21 cellular contexts compared by ENCODE assay signal in the genomic region with DNA sequence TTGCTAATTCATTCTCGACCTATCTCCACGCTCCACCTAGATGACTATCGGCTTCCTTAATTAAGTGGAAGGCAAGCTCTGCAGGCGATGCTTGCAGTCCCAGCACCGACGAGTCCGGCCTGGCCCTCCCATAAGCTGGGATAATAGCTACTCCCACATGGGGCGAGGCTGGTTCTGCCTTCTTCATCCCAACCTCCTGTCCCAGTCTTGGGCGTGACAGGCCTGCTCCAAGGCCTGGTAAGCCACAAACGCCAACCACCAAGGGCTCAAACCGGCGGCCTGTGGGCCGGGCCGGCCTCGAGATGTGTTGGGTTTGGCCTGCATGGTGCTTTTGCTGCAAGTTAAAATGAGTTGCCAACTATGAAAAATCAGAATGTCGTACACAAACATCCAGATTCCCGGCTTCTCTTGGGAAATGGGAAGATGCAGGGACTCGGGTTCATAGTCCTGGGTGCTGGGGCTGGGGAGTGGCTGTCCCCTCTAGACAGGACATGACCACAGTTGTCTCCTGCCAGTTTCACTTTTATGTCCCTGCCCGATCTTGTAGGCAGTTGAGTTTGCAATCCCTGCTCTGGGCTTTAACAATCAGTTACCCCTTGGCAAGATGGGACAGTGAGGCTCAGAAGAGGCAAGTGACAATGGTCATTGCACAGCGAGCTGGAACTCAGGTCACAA. TPM values are rescaled to one million over a fixed set of nuclear protein-coding genes. Genes with fewer than 3 reads are reported as not detected.
DNase-seq lines count a peak whose midpoint lies in the region; ATAC-seq and TF ChIP-seq lines count a peak whose summit lies in the region.
"Had no signal": no experiment of that assay in that cellular context is flagged by ENCODE, and none has a peak within 500 bp of the region (broad histone marks: within the 10 kb centered on the region; RNA-seq: fewer than 3 reads in every experiment).

No MANE protein-coding gene starts in this region.

- H4K20me1 ChIP-seq in mammary epithelial cell (ENCODE audit: insufficient read depth, low read length) (no peaks in the 10 kb centered on the region), OCI-LY7 (ENCODE audit: insufficient read depth, low read length) (no peaks in the 10 kb centered on the region)
- H4K20me1 ChIP-seq: BLaER1 treated with 17β-estradiol and CSF1 and Interleukin-3, amounts not matched to agents 10 nM and 100 nM had no signal

- H3K27me3 ChIP-seq in breast epithelium (no peaks in the 10 kb centered on the region), mammary epithelial cell (ENCODE audit: insufficient read depth, low read length) (no peaks in the 10 kb centered on the region), left lung (no peaks in the 10 kb centered on the region), Caco-2 (replicated peaks; ENCODE audit: control insufficient read depth, insufficient read depth, low read length) (no peaks in the 10 kb centered on the region)
- H3K27me3 ChIP-seq: BLaER1 treated with 17β-estradiol and CSF1 and Interleukin-3, amounts not matched to agents 10 nM and 100 nM; body of pancreas; hepatocyte; pancreas had no signal

- H3K4me3 ChIP-seq in breast epithelium (no peak overlapping the region), mammary epithelial cell (replicated peaks in 1 of 3; ENCODE audit: insufficient read depth in 1 of 3, low read depth in 2 of 3, low read length in 3 of 3) (no peak overlapping the region), left lung (no peak overlapping the region), skin epidermis (no peak overlapping the region), Caco-2 (ENCODE audit: low read depth, low read length) (no peak overlapping the region), OCI-LY7 (ENCODE audit: low read depth, low read length, poor library complexity, severe bottlenecking) (no peak overlapping the region)
- H3K4me3 ChIP-seq: BLaER1 treated with 17β-estradiol and CSF1 and Interleukin-3, amounts not matched to agents 10 nM and 100 nM; body of pancreas; hepatocyte; pancreas; SK-N-MC had no signal

- TF ChIP-seq CTCF in breast epithelium (IDR thresholded peaks at IDR 0.05) (no peak), mammary epithelial cell (conservative IDR thresholded peaks at IDR 0.05 in 1 of 2, IDR thresholded peaks at IDR 0.05 in 1 of 2; ENCODE audit: extremely low read depth in 1 of 2, insufficient read depth in 1 of 2, low read depth in 1 of 2, low read length in 2 of 2) (no peak), left lung (IDR thresholded peaks at IDR 0.05) (no peak), Caco-2 (IDR thresholded peaks at IDR 0.05; ENCODE audit: insufficient read depth in 1 of 2, low read depth in 1 of 2, low read length in 1 of 2, severe bottlenecking in 1 of 2, unreplicated experiment in 1 of 2) (no peak), OCI-LY7 (conservative IDR thresholded peaks at IDR 0.05; ENCODE audit: low read length) (no peak)

- peaks cover 28% of the 10 kb centered on the region for H3K4me1 Mint-ChIP-seq in Caco-2 (ENCODE audit: low read depth, unreplicated experiment)

- DNase-seq in breast epithelium (ENCODE audit: low spot score in 2 of 2) (no peak), mammary epithelial cell (no peak), left lung (no peak), NCI-H526 treated with DMSO at 0.1 percent for 48 hours (lab: John Stamatoyannopoulos, UW) (no peak), Caco-2 (no peak), OCI-LY7 (ENCODE audit: low spot score) (no peak)
- DNase-seq in stimulated activated CD4-positive, alpha-beta T cell treated with anti-CD3 and anti-CD28 coated beads, Interleukin-15, amount 100 ng/mL, for 24 hours: no peak
- DNase-seq: activated CD8-positive, alpha-beta memory T cell treated with anti-CD3 and anti-CD28 coated beads, Interleukin-2, amount 50 U/mL, for 48 hours; activated naive CD4-positive, alpha-beta T cell treated with Interleukin-2 at 50 U/mL for 16 hours; body of pancreas; dermis blood vessel endothelial cell; DND-41; NCI-H2081 treated with DMSO at 0.1 percent for 48 hours; NCI-H524 had no signal

- no peak overlapping the region for H3K9ac ChIP-seq in mammary epithelial cell (ENCODE audit: insufficient read depth, low read length)

- no peak for TF ChIP-seq POLR2A in breast epithelium (IDR thresholded peaks at IDR 0.05)

- dilution Hi-C loops in mammary epithelial cell (cut with HindIII; ENCODE audit: low sequenced_read_pairs): loop anchor here (5.0 kb wide), 1 partner anchor 239 kb away; no protein-coding TSS in a partner anchor

- H2AFZ ChIP-seq in mammary epithelial cell (ENCODE audit: low read depth, low read length) (no peak overlapping the region), OCI-LY7 (ENCODE audit: low read length) (no peak overlapping the region)
- H2AFZ ChIP-seq: hepatocyte had no signal

- in situ Hi-C loops in mammary epithelial cell (cut with MboI; ENCODE audit: low sequenced_read_pairs in 2 of 2): no loop called here

- no peaks in the 10 kb centered on the region for H3K9me2 ChIP-seq in OCI-LY7 (ENCODE audit: insufficient read depth, low read length)

- no peaks in the 10 kb centered on the region for H3K9me3 ChIP-seq in breast epithelium
- H3K9me3 ChIP-seq in mammary epithelial cell (replicated peaks; ENCODE audit: insufficient read depth, low read length): no peaks in the 10 kb centered on the region
- peaks cover 0 to 3% of the 10 kb centered on the region in 2 donors for H3K9me3 ChIP-seq in left lung
- no peaks in the 10 kb centered on the region for H3K9me3 ChIP-seq in Caco-2
- H3K9me3 ChIP-seq in OCI-LY7 (ENCODE audit: low read length): no peaks in the 10 kb centered on the region
- H3K9me3 ChIP-seq: body of pancreas, pancreas had no signal

- BruUV-seq in mammary epithelial cell (replicated peaks; lab: Mats Ljungman, UMichigan) (no TSS peak), Caco-2 (replicated peaks; lab: Mats Ljungman, UMichigan) (no TSS peak), OCI-LY7 (replicated peaks; lab: Mats Ljungman, UMichigan) (no TSS peak)

- H3K4me3 Mint-ChIP-seq in Caco-2 (ENCODE audit: unreplicated experiment): no peak overlapping the region
- H3K4me3 Mint-ChIP-seq: stimulated activated naive CD8-positive, alpha-beta T cell treated with anti-CD3 and anti-CD28 coated beads, Interleukin-15, Interleukin-2, amounts not matched to agents 100 ng/mL and 50 ng/mL, for 24 hours had no signal

- H3K79me2 ChIP-seq in mammary epithelial cell (ENCODE audit: insufficient read depth, low read length): no peaks in the 10 kb centered on the region
- H3K79me2 ChIP-seq in OCI-LY7 (ENCODE audit: insufficient read depth, low read depth, low read length): no peaks in the 10 kb centered on the region
- H3K79me2 ChIP-seq: hepatocyte had no signal

- H3K27ac Mint-ChIP-seq in Caco-2 (ENCODE audit: unreplicated experiment): no peak overlapping the region
- H3K27ac Mint-ChIP-seq: stimulated activated naive CD8-positive, alpha-beta T cell treated with anti-CD3 and anti-CD28 coated beads, Interleukin-15, Interleukin-2, amounts not matched to agents 100 ng/mL and 50 ng/mL, for 24 hours had no signal

- H3K36me3 Mint-ChIP-seq in Caco-2 (ENCODE audit: insufficient read depth, unreplicated experiment): no peaks in the 10 kb centered on the region

- intact Hi-C loops in breast epithelium (cut with DNase I; ENCODE audit: low total_unique reads) (no loop called here), mammary epithelial cell (cut with micrococcal nuclease) (no loop called here), left lung (cut with DNase I) (no loop called here), Caco-2 (cut with micrococcal nuclease; ENCODE audit: unreplicated experiment) (no loop called here), OCI-LY7 (cut with micrococcal nuclease; ENCODE audit: unreplicated experiment) (no loop called here)

- CTCF ChIA-PET in mammary epithelial cell (lab: Charles Lee; ENCODE audit: low non-redundant PET): no interaction called here
- CTCF ChIA-PET in Caco-2 (lab: Charles Lee): no interaction called here
- CTCF ChIA-PET in OCI-LY7 (lab: Charles Lee; ENCODE audit: unreplicated experiment): no interaction called here

- H3K4me2 ChIP-seq in mammary epithelial cell (ENCODE audit: insufficient read depth, low read depth, low read length): no peak overlapping the region
- H3K4me2 ChIP-seq in OCI-LY7 (ENCODE audit: low read length): no peak overlapping the region
- H3K4me2 ChIP-seq: hepatocyte had no signal

- WGBS in mammary epithelial cell (ENCODE audit: low coverage, missing lambda C conversion rate): 87% methylated on average over 20 of the region's 20 CpGs

- ATAC-seq in left lung: no peak
- ATAC-seq: body of pancreas had no signal

- no peaks in the 10 kb centered on the region for H3K36me3 ChIP-seq in breast epithelium
- no peaks in the 10 kb centered on the region for H3K36me3 ChIP-seq in mammary epithelial cell (ENCODE audit: insufficient read depth, low read length)
- H3K36me3 ChIP-seq in left lung: no peaks in the 10 kb centered on the region
- no peaks in the 10 kb centered on the region for H3K36me3 ChIP-seq in Caco-2 (ENCODE audit: control insufficient read depth, insufficient read depth, low read length)
- no peaks in the 10 kb centered on the region for H3K36me3 ChIP-seq in OCI-LY7 (ENCODE audit: insufficient read depth, low read length)
- H3K36me3 ChIP-seq: BLaER1 treated with 17β-estradiol and CSF1 and Interleukin-3, amounts not matched to agents 10 nM and 100 nM; pancreas had no signal

- peaks cover 9% of the 10 kb centered on the region for H3K9me3 Mint-ChIP-seq in Caco-2 (ENCODE audit: unreplicated experiment)
- H3K9me3 Mint-ChIP-seq: stimulated activated naive CD8-positive, alpha-beta T cell treated with anti-CD3 and anti-CD28 coated beads, Interleukin-15, Interleukin-2, amounts not matched to agents 100 ng/mL and 50 ng/mL, for 24 hours had no signal

- no peaks in the 10 kb centered on the region for H3K27me3 Mint-ChIP-seq in Caco-2 (ENCODE audit: insufficient read depth, unreplicated experiment)
- H3K27me3 Mint-ChIP-seq: stimulated activated naive CD8-positive, alpha-beta T cell treated with anti-CD3 and anti-CD28 coated beads, Interleukin-15, Interleukin-2, amounts not matched to agents 100 ng/mL and 50 ng/mL, for 24 hours had no signal

- H3K4me1 ChIP-seq in breast epithelium (no peaks in the 10 kb centered on the region), mammary epithelial cell (ENCODE audit: insufficient read depth, low read length) (peaks cover 24% of the 10 kb centered on the region), left lung (peaks cover 8 to 97% of the 10 kb centered on the region in 2 donors), Caco-2 (peaks cover 25% of the 10 kb centered on the region), OCI-LY7 (ENCODE audit: insufficient read depth, low read length, poor library complexity, severe bottlenecking) (no peaks in the 10 kb centered on the region)

- POLR2A ChIA-PET in Caco-2 (lab: Charles Lee): interaction anchor here (0.6 kb wide), 1 partner anchor 227 kb away, joined by 6 read pairs; no protein-coding TSS in a partner anchor
- POLR2A ChIA-PET in OCI-LY7 (lab: Charles Lee): no interaction called here

- H3K27ac ChIP-seq in breast epithelium (peak overlapping the region; percentile 85 to 91), mammary epithelial cell (ENCODE audit: insufficient read depth, low read depth, low read length) (no peak overlapping the region), left lung (peak overlapping the region; percentile 49 to 58), skin epidermis (peak overlapping the region in 20 of 21 experiments; percentile 2 to 88 (median 74)), OCI-LY7 (ENCODE audit: low read depth, low read length, poor library complexity, severe bottlenecking) (no peak overlapping the region)
- H3K27ac ChIP-seq: 22Rv1, hepatocyte, SK-N-MC had no signal

RNA-seq across cellular contexts. Expression of a gene that starts 32.8 kb away (rescaled TPM):
- total RNA-seq in breast epithelium (100 to 1,000 TPM; 137 to 177 (median 149) TPM), mammary epithelial cell (100 to 1,000 TPM in 1 of 2 donors, 10 to 100 TPM in 1; 81.9 to 166 TPM), left lung (100 to 1,000 TPM; 133 to 266 TPM), Caco-2 (2022) (160 and 183 TPM in 2 replicates), OCI-LY7 (2022) (48.2 and 48.4 TPM in 2 replicates)
- polyA plus RNA-seq in mammary epithelial cell: 35.3 TPM
- 6.8 TPM for polyA minus RNA-seq in mammary epithelial cell
- 31.0 and 47.6 TPM in 2 replicates for total RNA-seq in OCI-LY7 (2014; rRNA removed; shearing (Covaris generic))

Comparison
In these comparisons a context has a peak if more than half of its experiments do, and no peak if none do; other contexts are left out.
1. H3K27ac ChIP-seq: peak in breast epithelium (2 of 2), left lung (2 of 2) and skin epidermis (20 of 21); none in mammary epithelial cell (single experiment) and OCI-LY7 (single experiment).